In the genomic region with DNA sequence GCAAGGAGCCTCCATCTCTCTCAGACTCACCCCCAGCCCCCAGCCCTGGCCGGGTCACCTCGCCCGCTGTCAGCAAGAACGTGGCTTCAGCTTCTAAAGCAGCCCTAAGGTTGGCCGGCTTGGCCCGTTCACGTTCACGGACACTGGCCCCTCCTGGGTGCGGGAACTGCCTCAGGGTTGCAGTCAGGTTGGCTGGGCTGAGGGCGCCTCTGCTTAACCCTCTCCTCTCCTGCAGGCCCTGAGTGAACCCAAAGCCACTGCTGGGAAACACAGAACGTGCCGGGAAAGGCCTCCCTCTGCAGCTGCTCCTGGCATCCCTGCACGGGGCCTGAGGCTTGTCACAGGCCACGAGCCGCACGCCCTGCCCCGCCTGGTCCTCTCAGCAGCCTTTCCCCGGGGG, we compare ENCODE assay signal across 21 cellular contexts. TPM values are rescaled to one million over a fixed set of nuclear protein-coding genes. Genes with fewer than 3 reads are reported as not detected.
DNase-seq lines count a peak whose midpoint lies in the region; ATAC-seq and TF ChIP-seq lines count a peak whose summit lies in the region.
"Had no signal": no experiment of that assay in that cellular context is flagged by ENCODE, and none has a peak within 500 bp of the region (broad histone marks: within the 10 kb centered on the region; RNA-seq: fewer than 3 reads in every experiment).

No MANE protein-coding gene starts in this region.

- H3K4me1 ChIP-seq in SJCRH30 (peaks cover 18% of the 10 kb centered on the region), testis (peaks cover 17% of the 10 kb centered on the region)
- H3K4me1 ChIP-seq: Caco-2 had no signal

- H3K9me3 ChIP-seq in SJCRH30 (replicated peaks) (no peaks in the 10 kb centered on the region), testis (no peaks in the 10 kb centered on the region)
- H3K9me3 ChIP-seq: Caco-2, MG63 had no signal

- no peaks in the 10 kb centered on the region for H3K27me3 ChIP-seq in SJCRH30
- no peaks in the 10 kb centered on the region for H3K27me3 ChIP-seq in testis
- H3K27me3 ChIP-seq: MG63 had no signal

- DNase-seq in DMS 273 (lab: John Stamatoyannopoulos, UW; ENCODE audit: unreplicated experiment): peak; percentile 41
- DNase-seq in DMS 273 treated with DMSO at 0.1 percent for 48 hours (lab: John Stamatoyannopoulos, UW): no peak
- peak; percentile 73 to 79 for DNase-seq in SJCRH30
- peak; percentile 72 for DNase-seq in islet precursor cell
- DNase-seq in testis: peak; percentile 32
- DNase-seq in NCI-H2081 (lab: John Stamatoyannopoulos, UW): no peak
- no peak for DNase-seq in T-helper 9 cell
- DNase-seq: Caco-2; CD4-positive, alpha-beta T cell; DMS79; HFFc6; Karpas-422; MG63; NCI-H1092; NCI-H146; NCI-H2081 treated with DMSO at 0.1 percent for 48 hours; NCI-H748 treated with DMSO at 0.1 percent for 48 hours; NK-92 treated with Interleukin-12 subunit alpha and Interleukin-12 subunit beta, amount 100 ng/mL, for 24 hours; SIG-M5 had no signal

- H3K27ac ChIP-seq in SJCRH30: no peak overlapping the region
- no peak overlapping the region for H3K27ac ChIP-seq in testis
- H3K27ac ChIP-seq: 22Rv1 had no signal

- WGBS in testis, 2 donors: 53 to 72% methylated on average over 16 to 18 of the region's 18 CpGs

- no peak for TF ChIP-seq CTCF in testis (IDR thresholded peaks at IDR 0.05)

- H3K4me3 ChIP-seq in SJCRH30 (no peak overlapping the region), testis (no peak overlapping the region)
- H3K4me3 ChIP-seq: MG63 had no signal

- no peak for TF ChIP-seq POLR2A in testis (IDR thresholded peaks at IDR 0.05)

- no peak for ATAC-seq in HG03045 (IDR thresholded peaks at IDR 0.05; ENCODE audit: unreplicated experiment)

- intact Hi-C loops in testis (cut with DNase I; ENCODE audit: low total_unique reads): no loop called here

- H3K36me3 ChIP-seq in SJCRH30 (no peaks in the 10 kb centered on the region), testis (ENCODE audit: low read depth, missing control alignments) (no peaks in the 10 kb centered on the region)
- H3K36me3 ChIP-seq: MG63 had no signal

RNA-seq across cellular contexts. Expression of a gene that starts 40.1 kb away (rescaled TPM):
- total RNA-seq in SJCRH30 (2014; rRNA removed; shearing (Covaris generic)): 60.6 and 62.8 TPM in 2 replicates
- total RNA-seq in testis: 10 to 100 TPM; 82.2 to 99.5 TPM
- polyA plus RNA-seq in testis (ENCODE audit: insufficient read depth, low read depth, low replicate concordance): 92.5 TPM

Comparison
In these comparisons a context has a peak if more than half of its experiments do, and no peak if none do; other contexts are left out.
1. DNase-seq: peak in DMS 273 (single experiment), SJCRH30 (2 of 2), islet precursor cell (single experiment) and testis (single experiment); none in DMS 273 treated with DMSO at 0.1 percent for 48 hours (single experiment), NCI-H2081 (0 of 2) and T-helper 9 cell (single experiment).